3 cellular contexts compared by ENCODE assay signal in genomic region chr1:16929146-16930041, GRCh38. TPM values are rescaled to one million over a fixed set of nuclear protein-coding genes. Genes with fewer than 3 reads are reported as not detected.
"Had no signal": no experiment of that assay in that cellular context is flagged by ENCODE, and none has a peak within 500 bp of the region (broad histone marks: within the 10 kb centered on the region; RNA-seq: fewer than 3 reads in every experiment).

No MANE protein-coding gene starts in this region.

RNA-seq across cellular contexts. Expression of gene RNU1-2, which starts 33.6 kb away (rescaled TPM):
- polyA plus RNA-seq: fibroblast of lung, heart left ventricle had no signal

RNA-seq across cellular contexts. Expression of gene MFAP2, which starts 51.0 kb away (rescaled TPM):
- total RNA-seq: activated CD4-positive, alpha-beta T cell treated with anti-CD3 and anti-CD28 coated beads, Interleukin-2, amount 10 ng/mL, durations not matched to agents 24 days and 14 days had no signal
